13 cellular contexts compared by ENCODE assay signal in genomic region chr1:233238884-233239432, GRCh38. TPM values are rescaled to one million over a fixed set of nuclear protein-coding genes. Genes with fewer than 3 reads are reported as not detected.
DNase-seq lines count a peak whose midpoint lies in the region; TF ChIP-seq lines count a peak whose summit lies in the region.
"Had no signal": no experiment of that assay in that cellular context is flagged by ENCODE, and none has a peak within 500 bp of the region (broad histone marks: within the 10 kb centered on the region; RNA-seq: fewer than 3 reads in every experiment).

No MANE protein-coding gene starts in this region.

- no peaks in the 10 kb centered on the region for H4K20me1 ChIP-seq in MM.1S (ENCODE audit: insufficient read depth, low read length)

- no peaks in the 10 kb centered on the region for H3K79me2 ChIP-seq in MM.1S (ENCODE audit: low read length)

- H3K27me3 ChIP-seq in MM.1S (replicated peaks; ENCODE audit: insufficient read depth, low read length): no peaks in the 10 kb centered on the region
- H3K27me3 ChIP-seq in spleen (replicated peaks in 1 of 7): no peaks in the 10 kb centered on the region

- H3K36me3 ChIP-seq in MM.1S (replicated peaks; ENCODE audit: insufficient read depth, low read length): no peaks in the 10 kb centered on the region
- peaks cover 0 to 25% (median 0%) of the 10 kb centered on the region in 6 donors for H3K36me3 ChIP-seq in spleen

- H3K9me3 ChIP-seq in MM.1S (replicated peaks; ENCODE audit: insufficient read depth, low read length) (no peaks in the 10 kb centered on the region), spleen (no peaks in the 10 kb centered on the region)

- no peaks in the 10 kb centered on the region for H3F3A ChIP-seq in MM.1S (ENCODE audit: insufficient read depth, low read length)

- no peak for TF ChIP-seq POLR2A in spleen (IDR thresholded peaks at IDR 0.05)

- intact Hi-C loops in spleen (cut with DNase I; ENCODE audit: low total_unique reads): no loop called here

- no peak overlapping the region for H3K4me2 ChIP-seq in MM.1S (ENCODE audit: low read depth, low read length)

- DNase-seq in NCI-H82 (lab: John Stamatoyannopoulos, UW): peak; percentile 10
- DNase-seq in NCI-H82 treated with DMSO at 0.1 percent for 48 hours (lab: John Stamatoyannopoulos, UW; ENCODE audit: unreplicated experiment): no peak
- peak; percentile 29 for DNase-seq in OCI-M1 (lab: John Stamatoyannopoulos, UW)
- peak; percentile 2 to 14 for DNase-seq in dermis microvascular lymphatic vessel endothelial cell (ENCODE audit: low read depth in 2 of 2)
- DNase-seq in superior temporal gyrus (ENCODE audit: extremely low spot score): peak; percentile 35
- no peak for DNase-seq in MM.1S
- no peak for DNase-seq in spleen
- no peak for DNase-seq in GDM1 (lab: John Stamatoyannopoulos, UW)
- DNase-seq: activated naive CD8-positive, alpha-beta T cell treated with anti-CD3 and anti-CD28 coated beads for 36 hours; cortex of kidney; mesendoderm; NCI-H2029 treated with DMSO at 0.1 percent for 48 hours; nucleus accumbens had no signal

- H3K4me1 ChIP-seq in MM.1S (ENCODE audit: low read length) (no peaks in the 10 kb centered on the region), spleen (peaks cover 2 to 32% (median 12%) of the 10 kb centered on the region in 6 donors)

- no peak overlapping the region for H2AFZ ChIP-seq in MM.1S (ENCODE audit: low read length)

- 83 to 90% (median 88%) methylated on average over 9 of the region's 9 CpGs for WGBS in spleen, 5 donors

- no peaks in the 10 kb centered on the region for H3K9me2 ChIP-seq in MM.1S (replicated peaks; ENCODE audit: insufficient read depth, low read length)

- TF ChIP-seq CTCF in MM.1S (IDR thresholded peaks at IDR 0.05; ENCODE audit: low read length) (no peak), spleen (IDR thresholded peaks at IDR 0.05 in 8 of 11, conservative IDR thresholded peaks at IDR 0.05 in 3 of 11) (no peak)

- H3K4me3 ChIP-seq in MM.1S (ENCODE audit: low read length) (no peak overlapping the region), spleen (no peak overlapping the region)

- H3K27ac ChIP-seq in MM.1S (ENCODE audit: low read length) (no peak overlapping the region), spleen (no peak overlapping the region)

- no peak overlapping the region for H3K9ac ChIP-seq in MM.1S (ENCODE audit: low read length)

RNA-seq across cellular contexts. Expression of gene PCNX2, which starts 56.6 kb away (rescaled TPM):
- total RNA-seq in dermis microvascular lymphatic vessel endothelial cell (0.38 and 1.4 TPM in 2 replicates), spleen (10 to 100 TPM; 14.2 to 26.5 (median 20.2) TPM)
- polyA plus RNA-seq in spleen: 10 to 100 TPM in 1 of 3 donors, 1 to 10 TPM in 2; 4.0 to 11.4 (median 4.4) TPM

Comparison
In these comparisons a context has a peak if more than half of its experiments do, and no peak if none do; other contexts are left out.
1. DNase-seq: peak in NCI-H82 (single experiment), OCI-M1 (single experiment), dermis microvascular lymphatic vessel endothelial cell (2 of 2) and superior temporal gyrus (single experiment); none in NCI-H82 treated with DMSO at 0.1 percent for 48 hours (single experiment), MM.1S (single experiment), spleen (single experiment) and GDM1 (single experiment).